ENCODE assay signal across 24 cellular contexts in the genomic region with DNA sequence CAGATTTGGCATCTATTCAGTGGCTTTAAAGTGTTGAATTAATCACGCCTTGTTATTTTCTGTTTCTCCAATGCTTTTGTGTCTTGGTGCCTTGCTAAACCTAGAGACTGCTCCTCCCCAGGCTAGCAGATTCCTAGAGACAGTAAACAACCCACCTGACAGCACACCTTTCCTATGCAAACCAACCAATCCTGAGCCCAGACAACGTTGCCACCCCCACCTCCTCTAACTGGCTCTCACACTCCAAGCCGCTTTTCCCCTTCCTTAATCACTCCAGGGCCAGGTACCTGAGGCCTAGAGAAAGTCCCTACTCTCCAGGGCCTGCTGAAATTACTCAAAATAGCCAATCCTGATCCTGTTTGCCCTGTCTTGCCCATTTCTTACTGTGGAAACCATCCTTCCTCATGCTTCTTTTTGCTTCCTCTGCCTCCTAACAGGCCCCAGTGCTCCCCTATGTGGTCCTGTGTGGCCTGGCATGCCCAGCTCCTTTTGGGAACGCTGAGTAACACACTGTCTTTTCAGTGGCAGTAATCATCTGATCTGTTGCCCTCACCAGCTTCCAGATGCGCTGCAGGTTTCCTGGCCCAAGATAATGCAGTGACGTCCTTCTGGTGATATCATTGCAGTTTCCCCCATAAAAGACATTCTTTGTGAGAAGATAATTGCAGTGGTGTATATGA. TPM values are rescaled to one million over a fixed set of nuclear protein-coding genes. Genes with fewer than 3 reads are reported as not detected.
DNase-seq lines count a peak whose midpoint lies in the region; ATAC-seq and TF ChIP-seq lines count a peak whose summit lies in the region.
"Had no signal": no experiment of that assay in that cellular context is flagged by ENCODE, and none has a peak within 500 bp of the region (broad histone marks: within the 10 kb centered on the region; RNA-seq: fewer than 3 reads in every experiment).

No MANE protein-coding gene starts in this region.

- no peaks in the 10 kb centered on the region for H3K9me3 ChIP-seq in neuronal stem cell (replicated peaks in 1 of 2; ENCODE audit: control insufficient read depth in 2 of 2, insufficient read depth in 1 of 2, low read depth in 1 of 2, low read length in 2 of 2)
- H3K9me3 ChIP-seq in naive thymus-derived CD4-positive, alpha-beta T cell (ENCODE audit: control insufficient read depth in 2 of 3, low read length in 3 of 3), result no peaks in the 10 kb centered on the region
- H3K9me3 ChIP-seq: thoracic aorta had no signal

- no peak overlapping the region for H4K8ac ChIP-seq in neuronal stem cell (ENCODE audit: low read depth, low read length)

- H3K4me3 Mint-ChIP-seq in GM23338 (no peak overlapping the region), WTC11 (no peak overlapping the region), progenitor cell of endocrine pancreas (ENCODE audit: low read depth) (no peak overlapping the region)
- H3K4me3 Mint-ChIP-seq in naive thymus-derived CD4-positive, alpha-beta T cell, result no peak overlapping the region
- H3K4me3 Mint-ChIP-seq: CD8-positive, alpha-beta memory T cell; stimulated activated effector memory CD8-positive, alpha-beta T cell treated with anti-CD3 and anti-CD28 coated beads, Interleukin-12 subunit alpha, Interleukin-12 subunit beta, amount 100 ng/mL, for 72 hours had no signal

- H3K4me2 ChIP-seq in GM23338 (no peak overlapping the region), neuronal stem cell (ENCODE audit: insufficient read depth, low read length, poor library complexity, severe bottlenecking) (no peak overlapping the region)

- no peaks in the 10 kb centered on the region for H3F3A ChIP-seq in GM23338 (replicated peaks; ENCODE audit: low read depth)

- H3K27ac ChIP-seq in GM23338 (ENCODE audit: low read depth) (0 out of 2 replicates have a peak overlapping the region, but pooled peaks have one; percentile 5), neuronal stem cell (replicated peaks; ENCODE audit: low read length) (no peak overlapping the region)
- no peak overlapping the region for H3K27ac ChIP-seq in naive thymus-derived CD4-positive, alpha-beta T cell (ENCODE audit: low read depth, low read length)
- H3K27ac ChIP-seq: thoracic aorta had no signal

- peak; percentile 98 for ATAC-seq in GM23338
- peak; percentile 98 for ATAC-seq in WTC11
- no peak for ATAC-seq in naive thymus-derived CD4-positive, alpha-beta T cell
- ATAC-seq: left cardiac atrium; Right ventricle myocardium inferior; stimulated activated effector memory CD8-positive, alpha-beta T cell treated with anti-CD3 and anti-CD28 coated beads, Interleukin-12 subunit alpha, Interleukin-12 subunit beta, amount 100 ng/mL, for 72 hours had no signal

- no peaks in the 10 kb centered on the region for H3K36me3 Mint-ChIP-seq in GM23338 (ENCODE audit: low read depth)
- no peaks in the 10 kb centered on the region; the same call in 1 of the 2 replicates for H3K36me3 Mint-ChIP-seq in WTC11
- no peaks in the 10 kb centered on the region for H3K36me3 Mint-ChIP-seq in progenitor cell of endocrine pancreas (ENCODE audit: insufficient read depth)
- no peaks in the 10 kb centered on the region for H3K36me3 Mint-ChIP-seq in naive thymus-derived CD4-positive, alpha-beta T cell
- H3K36me3 Mint-ChIP-seq: CD8-positive, alpha-beta memory T cell; stimulated activated effector memory CD8-positive, alpha-beta T cell treated with anti-CD3 and anti-CD28 coated beads, Interleukin-12 subunit alpha, Interleukin-12 subunit beta, amount 100 ng/mL, for 72 hours had no signal

- H3K79me1 ChIP-seq in neuronal stem cell (ENCODE audit: low read depth, low read length), result no peaks in the 10 kb centered on the region

- H3K36me3 ChIP-seq in GM23338 (ENCODE audit: insufficient read depth) (no peaks in the 10 kb centered on the region), neuronal stem cell (replicated peaks in 1 of 2; ENCODE audit: control insufficient read depth in 2 of 2, insufficient read depth in 2 of 2, low read length in 2 of 2) (no peaks in the 10 kb centered on the region)
- H3K36me3 ChIP-seq in naive thymus-derived CD4-positive, alpha-beta T cell (ENCODE audit: control insufficient read depth in 2 of 3, insufficient read depth in 3 of 3, low read length in 3 of 3), result no peaks in the 10 kb centered on the region
- H3K36me3 ChIP-seq: thoracic aorta had no signal

- H2AK5ac ChIP-seq in neuronal stem cell (ENCODE audit: low read depth, low read length), result no peak overlapping the region

- H3K9ac ChIP-seq in neuronal stem cell (ENCODE audit: low read depth, low read length, poor library complexity), result peak overlapping the region; percentile 33

- peaks cover 2% of the 10 kb centered on the region for H3K27me3 Mint-ChIP-seq in GM23338 (ENCODE audit: insufficient read depth, low read depth, poor library complexity)
- peaks cover 7% of the 10 kb centered on the region; the same call in 1 of the 2 replicates for H3K27me3 Mint-ChIP-seq in WTC11 (ENCODE audit: low read depth)
- H3K27me3 Mint-ChIP-seq in progenitor cell of endocrine pancreas, result peaks cover 16% of the 10 kb centered on the region
- H3K27me3 Mint-ChIP-seq in naive thymus-derived CD4-positive, alpha-beta T cell, result peaks cover 0 to 10% (median 8%) of the 10 kb centered on the region in 5 donors

- no peaks in the 10 kb centered on the region for H3K9me3 Mint-ChIP-seq in GM23338
- H3K9me3 Mint-ChIP-seq in WTC11, result no peaks in the 10 kb centered on the region
- no peaks in the 10 kb centered on the region for H3K9me3 Mint-ChIP-seq in progenitor cell of endocrine pancreas (ENCODE audit: low read depth)
- H3K9me3 Mint-ChIP-seq in naive thymus-derived CD4-positive, alpha-beta T cell, result no peaks in the 10 kb centered on the region
- H3K9me3 Mint-ChIP-seq: CD8-positive, alpha-beta memory T cell; stimulated activated effector memory CD8-positive, alpha-beta T cell treated with anti-CD3 and anti-CD28 coated beads, Interleukin-12 subunit alpha, Interleukin-12 subunit beta, amount 100 ng/mL, for 72 hours had no signal

- H2BK5ac ChIP-seq in neuronal stem cell (ENCODE audit: low read length), result no peak overlapping the region

- H3K27ac Mint-ChIP-seq in GM23338, result peak overlapping the region; percentile 9; the same call in 1 of the 2 replicates
- H3K27ac Mint-ChIP-seq in WTC11, result peak overlapping the region; percentile 35; the same call in 1 of the 2 replicates
- no peak overlapping the region for H3K27ac Mint-ChIP-seq in progenitor cell of endocrine pancreas
- no peak overlapping the region for H3K27ac Mint-ChIP-seq in naive thymus-derived CD4-positive, alpha-beta T cell
- H3K27ac Mint-ChIP-seq: CD8-positive, alpha-beta memory T cell; stimulated activated effector memory CD8-positive, alpha-beta T cell treated with anti-CD3 and anti-CD28 coated beads, Interleukin-12 subunit alpha, Interleukin-12 subunit beta, amount 100 ng/mL, for 72 hours had no signal

- no peak overlapping the region for H3K14ac ChIP-seq in neuronal stem cell (ENCODE audit: low read length)

- no CpG with 5 or more reads among the region's 6 CpGs for WGBS in neuronal stem cell (ENCODE audit: extremely low coverage in 2 of 2, insufficient read length in 2 of 2, insufficient replicate concordance in 1 of 2), 2 donors

- POLR2A ChIA-PET in WTC11 (lab: Charles Lee), result no interaction called here
- POLR2A ChIA-PET in naive thymus-derived CD4-positive, alpha-beta T cell (lab: Charles Lee), result no interaction called here

- no peak overlapping the region for H2BK15ac ChIP-seq in neuronal stem cell (ENCODE audit: low read length)

- H3K4me1 Mint-ChIP-seq in GM23338 (peaks cover 23% of the 10 kb centered on the region), WTC11 (peaks cover 18% of the 10 kb centered on the region), progenitor cell of endocrine pancreas (ENCODE audit: low read depth) (peaks cover 4% of the 10 kb centered on the region)
- H3K4me1 Mint-ChIP-seq in naive thymus-derived CD4-positive, alpha-beta T cell, result no peaks in the 10 kb centered on the region
- H3K4me1 Mint-ChIP-seq: CD8-positive, alpha-beta memory T cell; stimulated activated effector memory CD8-positive, alpha-beta T cell treated with anti-CD3 and anti-CD28 coated beads, Interleukin-12 subunit alpha, Interleukin-12 subunit beta, amount 100 ng/mL, for 72 hours had no signal

- H3K4me3 ChIP-seq in GM23338, result no peak overlapping the region
- no peak overlapping the region for H3K4me3 ChIP-seq in fibroblast of mammary gland (ENCODE audit: control insufficient read depth, low read depth, low read length)
- H3K4me3 ChIP-seq in neuronal stem cell (ENCODE audit: low read length in 2 of 2), result no peak overlapping the region
- H3K4me3 ChIP-seq in naive thymus-derived CD4-positive, alpha-beta T cell (ENCODE audit: low read length), result no peak overlapping the region
- H3K4me3 ChIP-seq: thoracic aorta had no signal

- TF ChIP-seq CTCF in GM23338 (conservative IDR thresholded peaks at IDR 0.05; ENCODE audit: low read depth in 2 of 2) (peak; percentile 51 to 56), WTC11 (IDR thresholded peaks at IDR 0.05) (no peak), fibroblast of mammary gland (conservative IDR thresholded peaks at IDR 0.05; ENCODE audit: control insufficient read depth, insufficient read depth, low read depth, low read length) (peak; percentile 11), progenitor cell of endocrine pancreas (IDR thresholded peaks at IDR 0.05; ENCODE audit: unreplicated experiment) (no peak)

- no peaks in the 10 kb centered on the region for H3K79me2 ChIP-seq in GM23338 (replicated peaks; ENCODE audit: insufficient read depth)

- H4K91ac ChIP-seq in neuronal stem cell (ENCODE audit: low read depth, low read length, poor library complexity), result no peak overlapping the region

- CTCF ChIA-PET in WTC11 (lab: Charles Lee), result interaction anchor here (1.0 to 1.5 kb wide), 5 partner anchors 9 to 257 kb away, joined by 3 to 7 read pairs (median 4); partner anchors contain the start of gene GAS1
- CTCF ChIA-PET in naive thymus-derived CD4-positive, alpha-beta T cell (lab: Charles Lee), result no interaction called here

- peak overlapping the region; percentile 85 for H2AFZ ChIP-seq in GM23338
- no peak overlapping the region for H2AFZ ChIP-seq in neuronal stem cell (ENCODE audit: low read length)

- no peak overlapping the region for H3K18ac ChIP-seq in neuronal stem cell (ENCODE audit: low read length)

- intact Hi-C loops in cardiac septum (cut with DNase I), result no loop called here
- intact Hi-C loops in naive thymus-derived CD4-positive, alpha-beta T cell (cut with micrococcal nuclease), result no loop called here

- no peak overlapping the region for H3K23ac ChIP-seq in neuronal stem cell (ENCODE audit: low read depth, low read length, poor library complexity)

- H4K20me1 ChIP-seq in GM23338 (replicated peaks; ENCODE audit: insufficient read depth), result no peaks in the 10 kb centered on the region

- peak; percentile 73 for DNase-seq in GM23338 (ENCODE audit: low spot score)
- DNase-seq in WTC11 (ENCODE audit: low spot score), result peak; percentile 37
- DNase-seq in fibroblast of mammary gland (ENCODE audit: low read depth), result no peak
- DNase-seq in neuronal stem cell (ENCODE audit: low spot score), result no peak
- DNase-seq in progenitor cell of endocrine pancreas (ENCODE audit: low spot score, unreplicated experiment), result no peak
- DNase-seq in activated CD4-positive, alpha-beta T cell treated with anti-CD3 and anti-CD28 coated beads, Interleukin-2, amount 50 U/mL, for 1 hour, result no peak
- no peak for DNase-seq in cardiac septum (ENCODE audit: low spot score)
- DNase-seq in naive thymus-derived CD4-positive, alpha-beta T cell, result no peak
- DNase-seq: activated effector memory CD4-positive, alpha-beta T cell treated with anti-CD3 and anti-CD28 coated beads, Interleukin-2, amount 50 U/mL, for 16 hours; caudate nucleus; CD8-positive, alpha-beta memory T cell; DMS79; effector CD4-positive, alpha-beta T cell; hypothalamus; Karpas-422; left cardiac atrium; midbrain; NCI-H1436; NCI-H526; retina had no signal

- no peak overlapping the region for H3K4ac ChIP-seq in neuronal stem cell (ENCODE audit: low read length)

- H3K9me2 ChIP-seq in GM23338 (ENCODE audit: insufficient read depth), result no peaks in the 10 kb centered on the region; the same call in 1 of the 2 replicates

- no peak overlapping the region for H2BK120ac ChIP-seq in neuronal stem cell (ENCODE audit: low read depth, low read length)

- H3K4me1 ChIP-seq in GM23338 (ENCODE audit: insufficient read depth), result peaks cover 5% of the 10 kb centered on the region; the same call in 1 of the 2 replicates
- H3K4me1 ChIP-seq in neuronal stem cell (ENCODE audit: control insufficient read depth in 2 of 2, insufficient read depth in 1 of 2, low read depth in 1 of 2, low read length in 2 of 2), result no peaks in the 10 kb centered on the region
- H3K4me1 ChIP-seq in naive thymus-derived CD4-positive, alpha-beta T cell (ENCODE audit: control insufficient read depth in 2 of 2, insufficient read depth in 2 of 2, low read length in 2 of 2), result no peaks in the 10 kb centered on the region

- no peaks in the 10 kb centered on the region for H3K27me3 ChIP-seq in GM23338 (ENCODE audit: insufficient read depth)
- no peaks in the 10 kb centered on the region for H3K27me3 ChIP-seq in neuronal stem cell (ENCODE audit: control insufficient read depth in 3 of 3, insufficient read depth in 3 of 3, low read depth in 1 of 3, low read length in 3 of 3)
- H3K27me3 ChIP-seq in naive thymus-derived CD4-positive, alpha-beta T cell (ENCODE audit: control insufficient read depth in 2 of 2, insufficient read depth in 2 of 2, low read length in 2 of 2), result no peaks in the 10 kb centered on the region

- H2BK12ac ChIP-seq in neuronal stem cell (ENCODE audit: low read length), result no peak overlapping the region

RNA-seq across cellular contexts. Expression of gene GAS1, which starts 53.4 kb away (rescaled TPM):
- 6.1 and 7.7 TPM in 2 replicates for total RNA-seq in GM23338 (2014; rRNA removed; shearing (Covaris generic))
- polyA plus RNA-seq in GM23338 (2016; fragmentation: Nextera tagmentation; extraction: Ambion mirVana), result 1.4 and 1.8 TPM in 2 replicates
- total RNA-seq in WTC11 (2021) (5.0 to 6.2 TPM (median 5.3 TPM) in 3 replicates), progenitor cell of endocrine pancreas (4.0 and 5.6 TPM in 2 replicates), cardiac septum (9.0 TPM)
- 54.5 TPM for polyA plus RNA-seq in neuronal stem cell (2013, experiment 1 of 2)
- 55.0 TPM for polyA plus RNA-seq in neuronal stem cell (2013, experiment 2 of 2)
- under 1 TPM; 0.07 to 0.51 (median 0.16) TPM for total RNA-seq in naive thymus-derived CD4-positive, alpha-beta T cell
- under 1 TPM in 1 of 2 donors, not detected in 1; 0.18 TPM for polyA plus RNA-seq in naive thymus-derived CD4-positive, alpha-beta T cell
- total RNA-seq: T-helper 1 cell treated with Interleukin-12 subunit alpha and Interleukin-12 subunit beta and Interleukin-4 antibody, amounts not matched to agents 30 ng/mL and 1 ng/mL, for 36 hours had no signal

Comparison
In these comparisons a context has a peak if more than half of its experiments do, and no peak if none do; other contexts are left out.
1. DNase-seq: peak in GM23338 (single experiment) and WTC11 (single experiment); none in fibroblast of mammary gland (single experiment), neuronal stem cell (single experiment), progenitor cell of endocrine pancreas (single experiment), activated CD4-positive, alpha-beta T cell treated with anti-CD3 and anti-CD28 coated beads, Interleukin-2, amount 50 U/mL, for 1 hour (single experiment), cardiac septum (single experiment) and naive thymus-derived CD4-positive, alpha-beta T cell (0 of 9).
2. H3K27ac Mint-ChIP-seq: peak in GM23338 (single experiment) and WTC11 (single experiment); none in progenitor cell of endocrine pancreas (single experiment) and naive thymus-derived CD4-positive, alpha-beta T cell (0 of 9).
3. CTCF ChIP-seq: peak in GM23338 (2 of 2) and fibroblast of mammary gland (single experiment); none in WTC11 (single experiment) and progenitor cell of endocrine pancreas (single experiment).